In genomic region chr6:167462913-167463312, GRCh38 we compare ENCODE assay signal across 17 cellular contexts.
A peak's percentile ranks its signal among the peaks of the same experiment; 100 is the strongest.
DNase-seq lines count a peak whose midpoint lies in the region; ATAC-seq, FAIRE-seq and TF ChIP-seq lines count a peak whose summit lies in the region.
"Had no signal": no experiment of that assay in that cellular context is flagged by ENCODE, and none has a peak within 500 bp of the region (broad histone marks: within the 10 kb centered on the region; RNA-seq: fewer than 3 reads in every experiment).

No MANE protein-coding gene starts in this region.

- H2AK5ac ChIP-seq in H1 (ENCODE audit: low read depth, low read length) = no peak overlapping the region

- H3K36me3 ChIP-seq in H1 (ENCODE audit: control insufficient read depth in 2 of 4, insufficient read depth in 4 of 4, low read length in 3 of 4) (no peaks in the 10 kb centered on the region), neural progenitor cell (no peaks in the 10 kb centered on the region)
- H3K36me3 ChIP-seq: BLaER1, HAP-1 had no signal

- peaks cover 3% of the 10 kb centered on the region for H3F3A ChIP-seq in neural progenitor cell (ENCODE audit: low read depth)

- POLR2A ChIA-PET in H1 (lab: Charles Lee; ENCODE audit: partially characterized antibody) = no interaction called here

- no peak overlapping the region for H4K91ac ChIP-seq in H1 (replicated peaks; ENCODE audit: insufficient read length, low read length)

- no peak for TF ChIP-seq POLR2A in H1 (IDR thresholded peaks at IDR 0.05; ENCODE audit: control extremely low read depth in 1 of 2, low read depth in 2 of 2, low read length in 2 of 2)

- H3K79me2 ChIP-seq in H1 (ENCODE audit: control insufficient read depth in 1 of 2, insufficient read depth in 2 of 2, low read length in 2 of 2) = no peaks in the 10 kb centered on the region
- no peaks in the 10 kb centered on the region for H3K79me2 ChIP-seq in neural progenitor cell (ENCODE audit: low read depth)

- intact Hi-C loops in cardiac septum (cut with DNase I) (no loop called here), right cardiac atrium (cut with DNase I) (no loop called here)

- H3K4me3 Mint-ChIP-seq in neural progenitor cell = no peak overlapping the region
- H3K4me3 Mint-ChIP-seq: CD14-positive monocyte; CD4-positive, alpha-beta memory T cell had no signal

- FAIRE-seq in H1 (lab: Jason Lieb, UNC) = no peak
- FAIRE-seq: A549 had no signal

- H2BK20ac ChIP-seq in H1 (ENCODE audit: low read length) = no peak overlapping the region

- H3K27me3 Mint-ChIP-seq in neural progenitor cell (ENCODE audit: insufficient read depth, low read depth) = no peaks in the 10 kb centered on the region

- H4K5ac ChIP-seq in H1 (ENCODE audit: insufficient read length, low read depth, low read length) = no peak overlapping the region

- H3K79me1 ChIP-seq in H1 (ENCODE audit: low read depth, low read length) = no peaks in the 10 kb centered on the region

- TF ChIP-seq CTCF in H1 (IDR thresholded peaks at IDR 0.05; ENCODE audit: control extremely low read depth in 1 of 3, insufficient read depth in 1 of 3, low read depth in 1 of 3, low read length in 3 of 3) (no peak), neural progenitor cell (IDR thresholded peaks at IDR 0.05) (no peak)

- no peak for TF ChIP-seq RAD21 in H1 (IDR thresholded peaks at IDR 0.05 in 1 of 2, conservative IDR thresholded peaks at IDR 0.05 in 1 of 2; ENCODE audit: low read depth in 2 of 2, low read length in 2 of 2)

- H3K4me1 ChIP-seq in right cardiac atrium (ENCODE audit: control insufficient read depth, insufficient read depth, low read length) = no peaks in the 10 kb centered on the region
- H3K4me1 ChIP-seq in H1 (replicated peaks in 1 of 4; ENCODE audit: control insufficient read depth in 3 of 4, insufficient read depth in 4 of 4, low read length in 3 of 4) = no peaks in the 10 kb centered on the region
- peaks cover 18% of the 10 kb centered on the region for H3K4me1 ChIP-seq in neural progenitor cell
- H3K4me1 ChIP-seq: A549, BLaER1, HAP-1 had no signal

- H3K9me3 Mint-ChIP-seq in neural progenitor cell = no peaks in the 10 kb centered on the region
- H3K9me3 Mint-ChIP-seq: CD14-positive monocyte; CD4-positive, alpha-beta memory T cell had no signal

- peaks cover 16% of the 10 kb centered on the region for H3K4me1 Mint-ChIP-seq in neural progenitor cell
- H3K4me1 Mint-ChIP-seq: CD14-positive monocyte; CD4-positive, alpha-beta memory T cell had no signal

- no peak overlapping the region for H3K18ac ChIP-seq in H1 (ENCODE audit: extremely low read depth, low read length)

- H2BK120ac ChIP-seq in H1 (replicated peaks; ENCODE audit: low read depth, low read length) = no peak overlapping the region

- H3K27me3 ChIP-seq in right cardiac atrium (ENCODE audit: control insufficient read depth, insufficient read depth) (no peaks in the 10 kb centered on the region), H1 (replicated peaks in 1 of 4; ENCODE audit: control insufficient read depth in 3 of 4, extremely low read depth in 1 of 4, insufficient read depth in 3 of 4, low read length in 3 of 4) (no peaks in the 10 kb centered on the region; a peak in 1 of 7 replicates), neural progenitor cell (no peaks in the 10 kb centered on the region)
- H3K27me3 ChIP-seq: BLaER1 had no signal

- ATAC-seq in right cardiac atrium = no peak
- ATAC-seq: A549 had no signal

- no peak for TF ChIP-seq EP300 in H1 (IDR thresholded peaks at IDR 0.05; ENCODE audit: borderline replicate concordance in 1 of 2, low read depth in 2 of 2, low read length in 2 of 2)

- H3K4me3 ChIP-seq in right cardiac atrium (ENCODE audit: low read length) (no peak overlapping the region), H1 (ENCODE audit: extremely low read depth in 1 of 4, insufficient read depth in 2 of 4, low read depth in 3 of 4, low read length in 4 of 4) (no peak overlapping the region), neural progenitor cell (no peak overlapping the region)
- H3K4me3 ChIP-seq: A549, BLaER1, HAP-1 had no signal

- H3K23ac ChIP-seq in H1 (ENCODE audit: insufficient read length) = no peak overlapping the region

- no peak overlapping the region for H3K27ac Mint-ChIP-seq in neural progenitor cell
- H3K27ac Mint-ChIP-seq: CD14-positive monocyte; CD4-positive, alpha-beta memory T cell had no signal

- no peak overlapping the region for H3K56ac ChIP-seq in H1 (replicated peaks; ENCODE audit: insufficient read length, low read depth, low read length)

- H3K36me3 Mint-ChIP-seq in neural progenitor cell = no peaks in the 10 kb centered on the region
- H3K36me3 Mint-ChIP-seq: CD14-positive monocyte; CD4-positive, alpha-beta memory T cell had no signal

- H4K8ac ChIP-seq in H1 (ENCODE audit: extremely low read depth, insufficient read depth, low read length) = no peak overlapping the region; the same call in 1 of the 2 replicates

- no peak overlapping the region for H2AFZ ChIP-seq in H1 (ENCODE audit: low read length)
- H2AFZ ChIP-seq in neural progenitor cell (replicated peaks) = no peak overlapping the region

- peak overlapping the region; percentile 84; the same call in 1 of the 2 replicates for H2BK15ac ChIP-seq in H1 (ENCODE audit: low read length)

- CTCF ChIA-PET in H1 (lab: Charles Lee; ENCODE audit: partially characterized antibody) = interaction anchor here (0.6 to 3.0 kb wide), 3 partner anchors 12 to 216 kb away, joined by 3 to 11 read pairs (median 3); no protein-coding TSS in a partner anchor

- no peak overlapping the region for H2BK12ac ChIP-seq in H1 (ENCODE audit: low read depth, low read length)

- 0 out of 2 replicates have a peak overlapping the region, but pooled peaks have one; percentile 8 for H2BK5ac ChIP-seq in H1 (ENCODE audit: low read depth, low read length)

- H3K4ac ChIP-seq in H1 (replicated peaks; ENCODE audit: insufficient read length, low read depth, low read length) = no peak overlapping the region

- H3K14ac ChIP-seq in H1 (ENCODE audit: insufficient read length) = no peak overlapping the region

- DNase-seq in cardiac septum (ENCODE audit: low spot score) (peak; percentile 71), right cardiac atrium (no peak), H1 (ENCODE audit: low read depth in 1 of 2, low spot score in 2 of 2) (no peak), neural progenitor cell (ENCODE audit: low spot score) (peak; percentile 9), COLO668 (lab: John Stamatoyannopoulos, UW; ENCODE audit: unreplicated experiment) (no peak), occipital lobe (lab: John Stamatoyannopoulos, UW) (no peak), NCI-H146 (lab: John Stamatoyannopoulos, UW) (no peak)
- DNase-seq: AML-193; Calu3; CD4-positive, alpha-beta memory T cell; DMS79 treated with DMSO at 0.1 percent for 48 hours; GF-D8 had no signal

- H3K4me2 ChIP-seq in H1 (ENCODE audit: insufficient read depth in 1 of 2, low read depth in 2 of 2, low read length in 2 of 2) (no peak overlapping the region), neural progenitor cell (no peak overlapping the region)
- H3K4me2 ChIP-seq: A549, BLaER1 had no signal

- WGBS in right cardiac atrium = 93% methylated on average over 6 of the region's 6 CpGs
- WGBS in H1 (ENCODE audit: extremely low coverage in 1 of 2, insufficient coverage in 1 of 2, insufficient read length in 1 of 2, insufficient replicate concordance in 2 of 2, low coverage in 1 of 2, low lambda C conversion rate in 2 of 2, missing lambda C conversion rate in 1 of 2), 2 experiments = 94% methylated on average over 6 of the region's 6 CpGs; no CpG with 5 or more reads in 1 of the 2 experiments

- no peaks in the 10 kb centered on the region for H3K23me2 ChIP-seq in H1 (ENCODE audit: low read depth, low read length)

- H3K9ac ChIP-seq in H1 (replicated peaks in 1 of 4; ENCODE audit: extremely low read depth in 1 of 4, low read depth in 3 of 4, low read length in 3 of 4) = no peak overlapping the region
- no peak overlapping the region for H3K9ac ChIP-seq in neural progenitor cell
- H3K9ac ChIP-seq: BLaER1 had no signal

- no peak overlapping the region for H3K27ac ChIP-seq in right cardiac atrium (ENCODE audit: low read length)
- no peak overlapping the region for H3K27ac ChIP-seq in H1 (ENCODE audit: low read depth, low read length)
- no peak overlapping the region for H3K27ac ChIP-seq in neural progenitor cell
- H3K27ac ChIP-seq: 22Rv1, A549, BLaER1 had no signal

- H4K20me1 ChIP-seq in H1 (replicated peaks in 1 of 2; ENCODE audit: control insufficient read depth in 1 of 2, insufficient read depth in 2 of 2, low read length in 2 of 2) (no peaks in the 10 kb centered on the region), neural progenitor cell (ENCODE audit: low read depth) (no peaks in the 10 kb centered on the region)
- H4K20me1 ChIP-seq: BLaER1 had no signal

- H3K9me3 ChIP-seq in right cardiac atrium (ENCODE audit: control insufficient read depth, low read length) = no peaks in the 10 kb centered on the region
- H3K9me3 ChIP-seq in H1 (ENCODE audit: insufficient read depth in 2 of 2, low read depth in 1 of 2, low read length in 1 of 2) = no peaks in the 10 kb centered on the region
- no peaks in the 10 kb centered on the region for H3K9me3 ChIP-seq in neural progenitor cell (ENCODE audit: low read depth)
- H3K9me3 ChIP-seq: A549, BLaER1, HAP-1 had no signal

TF ChIP-seq in H1, 55 proteins besides CTCF, POLR2A, EP300 and RAD21 (continues in another document):
- TF ChIP-seq CTBP2 (IDR thresholded peaks at IDR 0.05; ENCODE audit: borderline replicate concordance, insufficient read depth, insufficient read length, low read length) (no peak), USF2 (IDR thresholded peaks at IDR 0.05; ENCODE audit: low read length) (no peak), EGR1 (IDR thresholded peaks at IDR 0.05; ENCODE audit: borderline replicate concordance, low read depth, low read length) (no peak), SUZ12 (IDR thresholded peaks at IDR 0.05; ENCODE audit: low read length) (no peak), PHF8 (conservative IDR thresholded peaks at IDR 0.05; ENCODE audit: low read depth, low read length) (no peak), CHD2 (IDR thresholded peaks at IDR 0.05; ENCODE audit: low read length) (no peak), ZNF274 (IDR thresholded peaks at IDR 0.05; ENCODE audit: borderline replicate concordance, extremely low read depth, low read length) (no peak), HDAC6 (IDR thresholded peaks at IDR 0.05; ENCODE audit: low read depth, low read length) (no peak), CREB1 (IDR thresholded peaks at IDR 0.05) (no peak), TBP (IDR thresholded peaks at IDR 0.05; ENCODE audit: low read depth, low read length) (no peak), CBX5 (IDR thresholded peaks at IDR 0.05; ENCODE audit: low read depth, low read length) (no peak), KDM5A (IDR thresholded peaks at IDR 0.05; ENCODE audit: low read length) (no peak)

Comparison
In these comparisons a context has a peak if more than half of its experiments do, and no peak if none do; other contexts are left out.
1. DNase-seq: peak in cardiac septum (single experiment) and neural progenitor cell (single experiment); none in right cardiac atrium (0 of 3), H1 (0 of 2), COLO668 (single experiment), occipital lobe (single experiment) and NCI-H146 (single experiment).